8 cellular contexts compared by ENCODE assay signal in genomic region chr9:129624168-129624759, GRCh38. TPM values are rescaled to one million over a fixed set of nuclear protein-coding genes. Genes with fewer than 3 reads are reported as not detected.
DNase-seq lines count a peak whose midpoint lies in the region; ATAC-seq, FAIRE-seq and TF ChIP-seq lines count a peak whose summit lies in the region.

No MANE protein-coding gene starts in this region.

- intact Hi-C loops in A673 (cut with micrococcal nuclease; ENCODE audit: unreplicated experiment) (no loop called here), uterus (cut with DNase I; ENCODE audit: low total_unique reads) (no loop called here)

- peaks cover 23 to 29% of the 10 kb centered on the region in 2 experiments for H4K20me1 ChIP-seq in H1 (replicated peaks in 1 of 2; ENCODE audit: control insufficient read depth in 1 of 2, insufficient read depth in 2 of 2, low read length in 2 of 2)

- ATAC-seq in activated CD8-positive, alpha-beta T cell treated with anti-CD3 and anti-CD28 coated beads, Interleukin-2, amount 10 ng/mL, durations not matched to agents 7 days and 5 days = peak; percentile 10
- ATAC-seq in HG03097 (IDR thresholded peaks at IDR 0.05; ENCODE audit: low FRiP score, unreplicated experiment) = no peak

- H3K9me3 Mint-ChIP-seq in activated CD8-positive, alpha-beta T cell treated with anti-CD3 and anti-CD28 coated beads, Interleukin-2, amount 10 ng/mL, durations not matched to agents 7 days and 5 days (ENCODE audit: insufficient read depth) = no peaks in the 10 kb centered on the region

- no peak for TF ChIP-seq POLR2A in GM12891 (IDR thresholded peaks at IDR 0.05; ENCODE audit: low read depth, low read length)
- no peak for TF ChIP-seq POLR2A in H1 (IDR thresholded peaks at IDR 0.05; ENCODE audit: control extremely low read depth in 1 of 2, low read depth in 2 of 2, low read length in 2 of 2)
- TF ChIP-seq POLR2A in uterus (IDR thresholded peaks at IDR 0.05) = no peak

- TF ChIP-seq RAD21 in H1 (IDR thresholded peaks at IDR 0.05 in 1 of 2, conservative IDR thresholded peaks at IDR 0.05 in 1 of 2; ENCODE audit: low read depth in 2 of 2, low read length in 2 of 2) = peak; percentile 69 to 76

- no peak overlapping the region for H4K5ac ChIP-seq in H1 (ENCODE audit: insufficient read length, low read depth, low read length)

- TF ChIP-seq EP300 in H1 (IDR thresholded peaks at IDR 0.05; ENCODE audit: borderline replicate concordance in 1 of 2, low read depth in 2 of 2, low read length in 2 of 2) = no peak

- H3K56ac ChIP-seq in H1 (replicated peaks; ENCODE audit: insufficient read length, low read depth, low read length) = no peak overlapping the region

- H2BK120ac ChIP-seq in H1 (replicated peaks; ENCODE audit: low read depth, low read length) = no peak overlapping the region

- peaks cover 30 to 33% of the 10 kb centered on the region in 2 experiments for H3K79me2 ChIP-seq in H1 (ENCODE audit: control insufficient read depth in 1 of 2, insufficient read depth in 2 of 2, low read length in 2 of 2)

- no peak overlapping the region for H3K9ac ChIP-seq in H1 (replicated peaks in 1 of 4; ENCODE audit: extremely low read depth in 1 of 4, low read depth in 3 of 4, low read length in 3 of 4)

- no peak overlapping the region for H2BK20ac ChIP-seq in H1 (ENCODE audit: low read length)

- H2BK15ac ChIP-seq in H1 (ENCODE audit: low read length) = no peak overlapping the region

- H3K23ac ChIP-seq in H1 (ENCODE audit: insufficient read length) = no peak overlapping the region

- CTCF ChIA-PET in A673 (lab: Charles Lee) (interaction anchor here (0.8 to 5.3 kb wide), 14 partner anchors 9 to 504 kb away, joined by 3 to 40 read pairs (median 5); no protein-coding TSS in a partner anchor), H1 (lab: Charles Lee; ENCODE audit: partially characterized antibody) (interaction anchor here (0.6 to 8.1 kb wide), 57 partner anchors 9 to 689 kb away, joined by 3 to 104 read pairs (median 4); no protein-coding TSS in a partner anchor)
- CTCF ChIA-PET in activated CD8-positive, alpha-beta T cell treated with anti-CD3 and anti-CD28 coated beads, Interleukin-2, amount 10 ng/mL, durations not matched to agents 7 days and 5 days (lab: Charles Lee) = interaction anchor here (0.7 to 9.5 kb wide), 47 partner anchors 11 to 900 kb away, joined by 3 to 176 read pairs (median 4); partner anchors contain the start of genes ASB6, CRAT, IER5L and PTPA

- H3K4me3 Mint-ChIP-seq in activated CD8-positive, alpha-beta T cell treated with anti-CD3 and anti-CD28 coated beads, Interleukin-2, amount 10 ng/mL, durations not matched to agents 7 days and 5 days = peak overlapping the region; percentile 40

- no peak overlapping the region for H2AFZ ChIP-seq in H1 (ENCODE audit: low read length)

- TF ChIP-seq CTCF in A673 (conservative IDR thresholded peaks at IDR 0.05; ENCODE audit: low read depth, low read length) (peak; percentile 87), H1 (IDR thresholded peaks at IDR 0.05; ENCODE audit: control extremely low read depth in 1 of 3, insufficient read depth in 1 of 3, low read depth in 1 of 3, low read length in 3 of 3) (peak; percentile 70 to 88 (median 76)), uterus (IDR thresholded peaks at IDR 0.05) (peak; percentile 56 to 61 (median 58))

- H3K4me3 ChIP-seq in A673 (ENCODE audit: low read depth, low read length, poor library complexity, severe bottlenecking) (no peak overlapping the region), H1 (ENCODE audit: extremely low read depth in 1 of 4, insufficient read depth in 2 of 4, low read depth in 3 of 4, low read length in 4 of 4) (no peak overlapping the region), uterus (no peak overlapping the region)

- no peak overlapping the region; a peak in 1 of 4 replicates for H3K4me2 ChIP-seq in H1 (ENCODE audit: insufficient read depth in 1 of 2, low read depth in 2 of 2, low read length in 2 of 2)

- H3K27ac ChIP-seq in A673 (ENCODE audit: low read depth, low read length, poor library complexity, severe bottlenecking) = no peak overlapping the region
- no peak overlapping the region for H3K27ac ChIP-seq in H1 (ENCODE audit: low read depth, low read length)
- peak overlapping the region in 1 of 2 donors; percentile 12 for H3K27ac ChIP-seq in uterus

- H2BK12ac ChIP-seq in H1 (ENCODE audit: low read depth, low read length) = no peak overlapping the region

- peaks cover 15% of the 10 kb centered on the region for H3K36me3 Mint-ChIP-seq in activated CD8-positive, alpha-beta T cell treated with anti-CD3 and anti-CD28 coated beads, Interleukin-2, amount 10 ng/mL, durations not matched to agents 7 days and 5 days (ENCODE audit: low read depth)

- no peak overlapping the region for H2AK5ac ChIP-seq in H1 (ENCODE audit: low read depth, low read length)

- H3K79me1 ChIP-seq in H1 (ENCODE audit: low read depth, low read length) = peaks cover 20% of the 10 kb centered on the region

- H3K4ac ChIP-seq in H1 (replicated peaks; ENCODE audit: insufficient read length, low read depth, low read length) = no peak overlapping the region

- no peak overlapping the region for H2BK5ac ChIP-seq in H1 (ENCODE audit: low read depth, low read length)

- peak; percentile 20 for FAIRE-seq in GM12891 (lab: Jason Lieb, UNC)
- FAIRE-seq in H1 (lab: Jason Lieb, UNC) = no peak

- peak; percentile 75 for DNase-seq in A673 (ENCODE audit: low spot score)
- no peak for DNase-seq in GM12891 (ENCODE audit: insufficient read length, low spot score)
- peak; percentile 25 for DNase-seq in NCI-H82 treated with DMSO at 0.1 percent for 48 hours (lab: John Stamatoyannopoulos, UW; ENCODE audit: unreplicated experiment)
- peak; percentile 82 for DNase-seq in activated CD8-positive, alpha-beta T cell treated with anti-CD3 and anti-CD28 coated beads, Interleukin-2, amount 10 ng/mL, durations not matched to agents 7 days and 5 days
- peak in 1 of 2 experiments; percentile 95 for DNase-seq in H1 (ENCODE audit: low read depth in 1 of 2, low spot score in 2 of 2)
- peak in 29 of 56 donors; percentile 13 to 71 (median 27) for DNase-seq in nucleus accumbens (lab: John Stamatoyannopoulos, UW)
- no peak for DNase-seq in uterus

- H4K91ac ChIP-seq in H1 (replicated peaks; ENCODE audit: insufficient read length, low read length) = no peak overlapping the region

- H3K36me3 ChIP-seq in A673 (ENCODE audit: insufficient read depth, low read length, poor library complexity, severe bottlenecking) (no peaks in the 10 kb centered on the region), H1 (ENCODE audit: control insufficient read depth in 2 of 4, insufficient read depth in 4 of 4, low read length in 3 of 4) (peaks cover 0 to 5% (median 0%) of the 10 kb centered on the region in 4 experiments; a peak in 2 of 8 replicates), uterus (no peaks in the 10 kb centered on the region)

- H3K9me3 ChIP-seq in A673 (ENCODE audit: low read depth, low read length, poor library complexity, severe bottlenecking) = no peaks in the 10 kb centered on the region
- H3K9me3 ChIP-seq in H1 (ENCODE audit: insufficient read depth in 2 of 2, low read depth in 1 of 2, low read length in 1 of 2) = no peaks in the 10 kb centered on the region
- no peaks in the 10 kb centered on the region for H3K9me3 ChIP-seq in uterus

- POLR2A ChIA-PET in A673 (lab: Charles Lee; ENCODE audit: low non-redundant PET) (interaction anchor here (0.6 kb wide), 1 partner anchor 451 kb away, joined by 3 read pairs; no protein-coding TSS in a partner anchor), H1 (lab: Charles Lee; ENCODE audit: partially characterized antibody) (interaction anchor here (0.6 to 8.4 kb wide), 6 partner anchors 9 to 1046 kb away, joined by 3 to 95 read pairs (median 4); partner anchors contain the start of genes ASB6 and IER5L)
- POLR2A ChIA-PET in activated CD8-positive, alpha-beta T cell treated with anti-CD3 and anti-CD28 coated beads, Interleukin-2, amount 10 ng/mL, durations not matched to agents 7 days and 5 days (lab: Charles Lee) = interaction anchor here (0.8 to 1.9 kb wide), 3 partner anchors 15 to 485 kb away, joined by 4 to 8 read pairs (median 5); partner anchors contain the start of gene IER5L

- H3K27me3 Mint-ChIP-seq in activated CD8-positive, alpha-beta T cell treated with anti-CD3 and anti-CD28 coated beads, Interleukin-2, amount 10 ng/mL, durations not matched to agents 7 days and 5 days (ENCODE audit: low read depth) = peaks cover 14% of the 10 kb centered on the region

- no peak overlapping the region for H3K14ac ChIP-seq in H1 (ENCODE audit: insufficient read length)

- H3K18ac ChIP-seq in H1 (ENCODE audit: extremely low read depth, low read length) = no peak overlapping the region

- peaks cover 45% of the 10 kb centered on the region for H3K4me1 Mint-ChIP-seq in activated CD8-positive, alpha-beta T cell treated with anti-CD3 and anti-CD28 coated beads, Interleukin-2, amount 10 ng/mL, durations not matched to agents 7 days and 5 days (ENCODE audit: low read depth)

- no peak overlapping the region for H4K8ac ChIP-seq in H1 (ENCODE audit: extremely low read depth, insufficient read depth, low read length)

- H3K4me1 ChIP-seq in A673 (ENCODE audit: insufficient read depth, low read length, poor library complexity, severe bottlenecking) (peaks cover 33% of the 10 kb centered on the region), H1 (replicated peaks in 1 of 4; ENCODE audit: control insufficient read depth in 3 of 4, insufficient read depth in 4 of 4, low read length in 3 of 4) (peaks cover 10 to 17% (median 12%) of the 10 kb centered on the region in 4 experiments), uterus (peaks cover 4 to 14% of the 10 kb centered on the region in 2 donors)

- no peaks in the 10 kb centered on the region for H3K27me3 ChIP-seq in A673 (replicated peaks; ENCODE audit: insufficient read depth, low read depth, low read length, poor library complexity)
- peaks cover 17 to 28% (median 25%) of the 10 kb centered on the region in 4 experiments for H3K27me3 ChIP-seq in H1 (replicated peaks in 1 of 4; ENCODE audit: control insufficient read depth in 3 of 4, extremely low read depth in 1 of 4, insufficient read depth in 3 of 4, low read length in 3 of 4)
- H3K27me3 ChIP-seq in uterus = no peaks in the 10 kb centered on the region

- 44% methylated on average over 11 of the region's 12 CpGs; no CpG with 5 or more reads in 1 of the 2 experiments for WGBS in H1 (ENCODE audit: extremely low coverage in 1 of 2, insufficient coverage in 1 of 2, insufficient read length in 1 of 2, insufficient replicate concordance in 2 of 2, low coverage in 1 of 2, low lambda C conversion rate in 2 of 2, missing lambda C conversion rate in 1 of 2), 2 experiments

- peak overlapping the region; percentile 88 for H3K27ac Mint-ChIP-seq in activated CD8-positive, alpha-beta T cell treated with anti-CD3 and anti-CD28 coated beads, Interleukin-2, amount 10 ng/mL, durations not matched to agents 7 days and 5 days

- H3K23me2 ChIP-seq in H1 (ENCODE audit: low read depth, low read length) = peaks cover 20% of the 10 kb centered on the region

- no TSS peak for BruUV-seq in A673 (replicated peaks; lab: Mats Ljungman, UMichigan)

RNA-seq across cellular contexts. Expression of gene NTMT1, which starts 1.7 kb away (rescaled TPM):
- total RNA-seq in A673 (2021) = 82.8 and 87.1 TPM in 2 replicates
- 23.6 TPM for polyA plus RNA-seq in GM12891 (2012; ENCODE audit: low read depth, missing spikeins)
- 10 to 100 TPM; 36.2 to 39.2 TPM for total RNA-seq in activated CD8-positive, alpha-beta T cell treated with anti-CD3 and anti-CD28 coated beads, Interleukin-2, amount 10 ng/mL, durations not matched to agents 7 days and 5 days
- 66.1 and 70.2 TPM in 2 replicates for total RNA-seq in H1 (2021; fragmentation: NEBNext Ultra II Directional; extraction: Animal tissue kit (Norgen Biotek cat#: 25700))
- polyA plus RNA-seq in H1 (2011; rRNA removed) = 66.8 and 72.0 TPM in 2 replicates
- polyA plus RNA-seq in H1 (2011; cell fraction: cytosol; rRNA removed) = 74.2 TPM
- polyA plus RNA-seq in H1 (2011; cell fraction: nucleus; rRNA removed) = 49.9 TPM
- polyA plus RNA-seq in H1 (2012, experiment 1 of 2) = 50.4 to 65.9 TPM (median 63.1 TPM) in 4 replicates
- polyA plus RNA-seq in H1 (2012, experiment 2 of 2) = 54.6 TPM
- 37.6 TPM for polyA plus RNA-seq in H1 (2013, experiment 1 of 2)
- polyA plus RNA-seq in H1 (2013, experiment 2 of 2) = 37.1 TPM
- polyA minus RNA-seq in H1 (2011; rRNA and poly(A)+ RNA removed) = 27.6 and 39.4 TPM in 2 replicates
- polyA minus RNA-seq in H1 (2011; cell fraction: cytosol; rRNA and poly(A)+ RNA removed) = 13.7 TPM
- 22.0 TPM for polyA minus RNA-seq in H1 (2011; cell fraction: nucleus; rRNA and poly(A)+ RNA removed)
- 10 to 100 TPM in 3 of 4 donors, 1 to 10 TPM in 1; 1.8 to 30.8 (median 21.6) TPM for total RNA-seq in uterus

RNA-seq across cellular contexts. Expression of gene C9orf50, which starts 3.4 kb away (rescaled TPM):
- total RNA-seq in A673 (2021) (0.28 TPM in 1 of 2 replicates, not detected in the other), uterus (under 1 TPM in 1 of 4 donors, not detected in 3; 0.35 TPM)
- polyA plus RNA-seq in GM12891 (2012; ENCODE audit: low read depth, missing spikeins) = not detected
- total RNA-seq in activated CD8-positive, alpha-beta T cell treated with anti-CD3 and anti-CD28 coated beads, Interleukin-2, amount 10 ng/mL, durations not matched to agents 7 days and 5 days = not detected
- not detected in 2 replicates for total RNA-seq in H1 (2021; fragmentation: NEBNext Ultra II Directional; extraction: Animal tissue kit (Norgen Biotek cat#: 25700))
- polyA plus RNA-seq in H1 (2011; rRNA removed) = not detected in 2 replicates
- polyA plus RNA-seq in H1 (2011; cell fraction: cytosol; rRNA removed) = not detected
- polyA plus RNA-seq in H1 (2011; cell fraction: nucleus; rRNA removed) = 0.17 TPM
- not detected in 4 replicates for polyA plus RNA-seq in H1 (2012, experiment 1 of 2)
- not detected for polyA plus RNA-seq in H1 (2012, experiment 2 of 2)
- not detected for polyA plus RNA-seq in H1 (2013, experiment 1 of 2)
- polyA plus RNA-seq in H1 (2013, experiment 2 of 2) = not detected
- polyA minus RNA-seq in H1 (2011; rRNA and poly(A)+ RNA removed) = not detected in 2 replicates
- polyA minus RNA-seq in H1 (2011; cell fraction: cytosol; rRNA and poly(A)+ RNA removed) = not detected
- polyA minus RNA-seq in H1 (2011; cell fraction: nucleus; rRNA and poly(A)+ RNA removed) = 0.40 TPM

RNA-seq across cellular contexts. Expression of gene ASB6, which starts 17.7 kb away (rescaled TPM):
- total RNA-seq in A673 (2021) (30.4 and 36.5 TPM in 2 replicates), uterus (10 to 100 TPM in 2 of 4 donors, 1 to 10 TPM in 2; 1.3 to 20.3 (median 8.5) TPM)
- 7.6 TPM for polyA plus RNA-seq in GM12891 (2012; ENCODE audit: low read depth, missing spikeins)
- total RNA-seq in activated CD8-positive, alpha-beta T cell treated with anti-CD3 and anti-CD28 coated beads, Interleukin-2, amount 10 ng/mL, durations not matched to agents 7 days and 5 days = 10 to 100 TPM; 25.4 to 27.7 TPM
- 17.3 TPM in 2 replicates for total RNA-seq in H1 (2021; fragmentation: NEBNext Ultra II Directional; extraction: Animal tissue kit (Norgen Biotek cat#: 25700))
- polyA plus RNA-seq in H1 (2011; rRNA removed) = 14.0 and 19.7 TPM in 2 replicates
- 16.1 TPM for polyA plus RNA-seq in H1 (2011; cell fraction: cytosol; rRNA removed)
- 28.1 TPM for polyA plus RNA-seq in H1 (2011; cell fraction: nucleus; rRNA removed)
- 9.6 to 16.5 TPM (median 14.9 TPM) in 4 replicates for polyA plus RNA-seq in H1 (2012, experiment 1 of 2)
- polyA plus RNA-seq in H1 (2012, experiment 2 of 2) = 14.4 TPM
- 12.1 TPM for polyA plus RNA-seq in H1 (2013, experiment 1 of 2)
- polyA plus RNA-seq in H1 (2013, experiment 2 of 2) = 12.0 TPM
- 8.4 and 11.0 TPM in 2 replicates for polyA minus RNA-seq in H1 (2011; rRNA and poly(A)+ RNA removed)
- 7.3 TPM for polyA minus RNA-seq in H1 (2011; cell fraction: cytosol; rRNA and poly(A)+ RNA removed)
- 9.7 TPM for polyA minus RNA-seq in H1 (2011; cell fraction: nucleus; rRNA and poly(A)+ RNA removed)

RNA-seq across cellular contexts. Expression of gene PRRX2, which starts 41.2 kb away (rescaled TPM):
- total RNA-seq in A673 (2021) (12.7 and 16.6 TPM in 2 replicates), uterus (1 to 10 TPM in 2 of 4 donors, not detected in 2; 3.5 to 5.5 TPM)
- polyA plus RNA-seq in GM12891 (2012; ENCODE audit: low read depth, missing spikeins) = not detected
- total RNA-seq in activated CD8-positive, alpha-beta T cell treated with anti-CD3 and anti-CD28 coated beads, Interleukin-2, amount 10 ng/mL, durations not matched to agents 7 days and 5 days = under 1 TPM in 1 of 2 experiments, not detected in 1; 0.21 TPM
- total RNA-seq in H1 (2021; fragmentation: NEBNext Ultra II Directional; extraction: Animal tissue kit (Norgen Biotek cat#: 25700)) = 5.8 and 7.1 TPM in 2 replicates
- polyA plus RNA-seq in H1 (2011; rRNA removed) = 9.2 and 10.9 TPM in 2 replicates
- polyA plus RNA-seq in H1 (2011; cell fraction: cytosol; rRNA removed) = 6.7 TPM
- 5.3 TPM for polyA plus RNA-seq in H1 (2011; cell fraction: nucleus; rRNA removed)
- polyA plus RNA-seq in H1 (2012, experiment 1 of 2) = 1.6 to 5.6 TPM (median 4.0 TPM) in 4 replicates
- polyA plus RNA-seq in H1 (2012, experiment 2 of 2) = 5.6 TPM
- 7.2 TPM for polyA plus RNA-seq in H1 (2013, experiment 1 of 2)
- polyA plus RNA-seq in H1 (2013, experiment 2 of 2) = 7.7 TPM
- 0.46 and 0.57 TPM in 2 replicates for polyA minus RNA-seq in H1 (2011; rRNA and poly(A)+ RNA removed)
- 2.1 TPM for polyA minus RNA-seq in H1 (2011; cell fraction: cytosol; rRNA and poly(A)+ RNA removed)
- polyA minus RNA-seq in H1 (2011; cell fraction: nucleus; rRNA and poly(A)+ RNA removed) = 1.3 TPM

Comparison
In these comparisons a context has a peak if more than half of its experiments do, and no peak if none do; other contexts are left out.
1. DNase-seq: peak in A673 (single experiment), NCI-H82 treated with DMSO at 0.1 percent for 48 hours (single experiment), activated CD8-positive, alpha-beta T cell treated with anti-CD3 and anti-CD28 coated beads, Interleukin-2, amount 10 ng/mL, durations not matched to agents 7 days and 5 days (single experiment) and nucleus accumbens (29 of 56); none in GM12891 (single experiment) and uterus (0 of 2).
2. Peak in every context shown above with its lines, with median percentiles within 50 percentile points of each other: CTCF ChIP-seq.